Comparison of ENCODE assay signal across 13 cellular contexts in the genomic region with DNA sequence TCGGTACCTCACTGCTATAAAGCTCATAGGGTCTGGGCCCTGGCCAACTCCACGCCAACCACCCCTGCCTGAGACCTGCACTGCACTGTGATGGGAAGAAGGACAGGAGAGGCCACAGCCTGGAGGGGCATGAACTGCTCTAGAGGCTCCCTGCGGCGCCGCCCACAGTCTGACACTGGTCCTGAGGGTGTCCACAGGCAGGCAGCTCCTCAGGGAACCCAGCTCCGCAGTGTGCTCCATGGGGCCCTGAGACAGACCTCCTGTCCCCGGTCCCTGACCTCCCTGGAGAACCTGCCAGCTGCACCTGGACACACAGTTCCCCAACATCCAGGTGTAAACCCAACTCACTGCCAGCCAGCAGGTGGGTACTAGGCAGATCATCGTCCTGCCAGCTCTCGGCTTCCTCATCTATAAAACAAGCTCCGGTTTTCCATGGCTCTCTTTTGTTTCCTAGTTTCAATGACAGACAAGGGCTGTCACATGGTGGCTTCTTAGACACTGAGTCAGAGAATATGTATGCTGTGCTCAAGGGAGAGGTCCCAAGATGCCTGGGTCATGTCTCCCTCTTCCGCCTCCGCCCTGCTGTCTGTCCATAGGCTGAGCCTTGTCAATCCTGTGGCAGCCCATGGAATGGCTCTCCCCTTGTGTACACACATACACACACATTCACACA. TPM values are rescaled to one million over a fixed set of nuclear protein-coding genes. Genes with fewer than 3 reads are reported as not detected.
DNase-seq lines count a peak whose midpoint lies in the region; TF ChIP-seq lines count a peak whose summit lies in the region.
"Had no signal": no experiment of that assay in that cellular context is flagged by ENCODE, and none has a peak within 500 bp of the region (broad histone marks: within the 10 kb centered on the region; RNA-seq: fewer than 3 reads in every experiment).

No MANE protein-coding gene starts in this region.

- DNase-seq in EL (peak; percentile 61), PC-9 (peak; percentile 61 to 68), epithelial cell of esophagus (ENCODE audit: low read depth) (peak; percentile 76), renal cortical epithelial cell (ENCODE audit: low read depth) (peak; percentile 44), T-helper 1 cell (no peak), HuH-7 (ENCODE audit: low spot score) (no peak), NK-92 (lab: John Stamatoyannopoulos, UW; ENCODE audit: unreplicated experiment) (no peak)
- DNase-seq in activated CD4-positive, alpha-beta T cell treated with anti-CD3 and anti-CD28 coated beads, Interleukin-2, amount 10 ng/mL, durations not matched to agents 24 days and 14 days = no peak
- DNase-seq: activated naive CD4-positive, alpha-beta T cell treated with anti-CD3 and anti-CD28 coated beads, Interleukin-2, amount 10 ng/mL, durations not matched to agents 7 days and 5 days; effector CD8-positive, alpha-beta T cell; MG63; NCI-H446 treated with DMSO at 0.1 percent for 48 hours had no signal

- CTCF ChIA-PET in PC-9 (lab: Charles Lee) = interaction anchor here (1.0 kb wide), 1 partner anchor 117 kb away, joined by 5 read pairs; no protein-coding TSS in a partner anchor

- H3K9me3 ChIP-seq in PC-9 (ENCODE audit: insufficient read depth, low read depth) = no peaks in the 10 kb centered on the region
- H3K9me3 ChIP-seq: HAP-1, MG63 had no signal

- no peak overlapping the region for H3K27ac Mint-ChIP-seq in activated CD4-positive, alpha-beta T cell treated with anti-CD3 and anti-CD28 coated beads, Interleukin-2, amount 10 ng/mL, durations not matched to agents 24 days and 14 days
- H3K27ac Mint-ChIP-seq: activated naive CD4-positive, alpha-beta T cell treated with anti-CD3 and anti-CD28 coated beads, Interleukin-2, amount 10 ng/mL, durations not matched to agents 7 days and 5 days had no signal

- peaks cover 3% of the 10 kb centered on the region; the same call in 1 of the 2 replicates for H3K27me3 ChIP-seq in PC-9 (ENCODE audit: insufficient read depth, low read depth)
- H3K27me3 ChIP-seq: MG63 had no signal

- H3F3A ChIP-seq in PC-9 (ENCODE audit: insufficient read depth, low read depth) = no peaks in the 10 kb centered on the region

- peaks cover 35% of the 10 kb centered on the region for H3K4me1 Mint-ChIP-seq in activated CD4-positive, alpha-beta T cell treated with anti-CD3 and anti-CD28 coated beads, Interleukin-2, amount 10 ng/mL, durations not matched to agents 24 days and 14 days

- no peak overlapping the region for H2AFZ ChIP-seq in PC-9

- no peak overlapping the region for H3K4me2 ChIP-seq in PC-9

- TF ChIP-seq CTCF in PC-9 (conservative IDR thresholded peaks at IDR 0.05) (no peak), epithelial cell of esophagus (IDR thresholded peaks at IDR 0.05; ENCODE audit: insufficient read depth, low read depth, low read length, missing control alignments) (no peak)

- no peak overlapping the region for H3K27ac ChIP-seq in PC-9

- H3K9me2 ChIP-seq in PC-9 (ENCODE audit: insufficient read depth) = no peaks in the 10 kb centered on the region

- H3K4me1 ChIP-seq in PC-9 (replicated peaks; ENCODE audit: insufficient read depth) = 0 out of 2 replicates have a peak, but pooled peaks cover 3% of the 10 kb centered on the region

- BruUV-seq in PC-9 (replicated peaks; lab: Mats Ljungman, UMichigan) = TSS peak; percentile 36

- H3K79me2 ChIP-seq in PC-9 (ENCODE audit: low read depth) = no peaks in the 10 kb centered on the region

- H3K36me3 Mint-ChIP-seq in activated CD4-positive, alpha-beta T cell treated with anti-CD3 and anti-CD28 coated beads, Interleukin-2, amount 10 ng/mL, durations not matched to agents 24 days and 14 days (ENCODE audit: low read depth) = no peaks in the 10 kb centered on the region

- no peaks in the 10 kb centered on the region for H3K9me3 Mint-ChIP-seq in activated CD4-positive, alpha-beta T cell treated with anti-CD3 and anti-CD28 coated beads, Interleukin-2, amount 10 ng/mL, durations not matched to agents 24 days and 14 days
- H3K9me3 Mint-ChIP-seq: activated naive CD4-positive, alpha-beta T cell treated with anti-CD3 and anti-CD28 coated beads, Interleukin-2, amount 10 ng/mL, durations not matched to agents 7 days and 5 days had no signal

- H4K20me1 ChIP-seq in PC-9 (ENCODE audit: insufficient read depth) = no peaks in the 10 kb centered on the region

- intact Hi-C loops in PC-9 (cut with micrococcal nuclease; ENCODE audit: unreplicated experiment) = no loop called here
- intact Hi-C loops in activated CD4-positive, alpha-beta T cell treated with anti-CD3 and anti-CD28 coated beads, Interleukin-2, amount 10 ng/mL, durations not matched to agents 24 days and 14 days (cut with micrococcal nuclease) = loop anchor here (5.0 kb wide), 1 partner anchor 277 kb away; no protein-coding TSS in a partner anchor

- H3K27me3 Mint-ChIP-seq in activated CD4-positive, alpha-beta T cell treated with anti-CD3 and anti-CD28 coated beads, Interleukin-2, amount 10 ng/mL, durations not matched to agents 24 days and 14 days = no peaks in the 10 kb centered on the region

- no peak overlapping the region for H3K4me3 Mint-ChIP-seq in activated CD4-positive, alpha-beta T cell treated with anti-CD3 and anti-CD28 coated beads, Interleukin-2, amount 10 ng/mL, durations not matched to agents 24 days and 14 days
- H3K4me3 Mint-ChIP-seq: activated naive CD4-positive, alpha-beta T cell treated with anti-CD3 and anti-CD28 coated beads, Interleukin-2, amount 10 ng/mL, durations not matched to agents 7 days and 5 days had no signal

- no peak overlapping the region for H3K4me3 ChIP-seq in PC-9
- H3K4me3 ChIP-seq in epithelial cell of esophagus (ENCODE audit: low read length) = no peak overlapping the region
- H3K4me3 ChIP-seq: HAP-1, MG63 had no signal

- no peaks in the 10 kb centered on the region for H3K36me3 ChIP-seq in PC-9 (ENCODE audit: low read depth)
- H3K36me3 ChIP-seq: MG63 had no signal

- POLR2A ChIA-PET in PC-9 (lab: Charles Lee; ENCODE audit: unreplicated experiment) = interaction anchor here (0.5 kb wide), 1 partner anchor 307 kb away, joined by 3 read pairs; no protein-coding TSS in a partner anchor

RNA-seq across cellular contexts. Expression of a gene that starts 5.1 kb away (rescaled TPM):
- total RNA-seq in PC-9 (2021) (2.4 and 3.8 TPM in 2 replicates), renal cortical epithelial cell (4.7 and 6.6 TPM in 2 replicates)
- total RNA-seq in activated CD4-positive, alpha-beta T cell treated with anti-CD3 and anti-CD28 coated beads, Interleukin-2, amount 10 ng/mL, durations not matched to agents 24 days and 14 days = 76.6 and 77.0 TPM in 2 replicates

RNA-seq across cellular contexts. Expression of a gene that starts 12.7 kb away (rescaled TPM):
- 54.5 and 64.3 TPM in 2 replicates for total RNA-seq in PC-9 (2021)
- 66.0 and 71.6 TPM in 2 replicates for total RNA-seq in renal cortical epithelial cell
- 7.3 and 10.6 TPM in 2 replicates for total RNA-seq in activated CD4-positive, alpha-beta T cell treated with anti-CD3 and anti-CD28 coated beads, Interleukin-2, amount 10 ng/mL, durations not matched to agents 24 days and 14 days

Comparison
In these comparisons a context has a peak if more than half of its experiments do, and no peak if none do; other contexts are left out.
1. DNase-seq: peak in EL (single experiment), PC-9 (2 of 2), epithelial cell of esophagus (single experiment) and renal cortical epithelial cell (single experiment); none in T-helper 1 cell (0 of 5), HuH-7 (single experiment), NK-92 (single experiment) and activated CD4-positive, alpha-beta T cell treated with anti-CD3 and anti-CD28 coated beads, Interleukin-2, amount 10 ng/mL, durations not matched to agents 24 days and 14 days (single experiment).
2. RNA of a gene that starts 5.1 kb away (total RNA-seq): 76.6 to 77.0 TPM in activated CD4-positive, alpha-beta T cell treated with anti-CD3 and anti-CD28 coated beads, Interleukin-2, amount 10 ng/mL, durations not matched to agents 24 days and 14 days; 4.7 to 6.6 TPM in renal cortical epithelial cell and 2.4 to 3.8 TPM in PC-9; every median in the first group is over 10 times any median in the second.